In the genomic region with DNA sequence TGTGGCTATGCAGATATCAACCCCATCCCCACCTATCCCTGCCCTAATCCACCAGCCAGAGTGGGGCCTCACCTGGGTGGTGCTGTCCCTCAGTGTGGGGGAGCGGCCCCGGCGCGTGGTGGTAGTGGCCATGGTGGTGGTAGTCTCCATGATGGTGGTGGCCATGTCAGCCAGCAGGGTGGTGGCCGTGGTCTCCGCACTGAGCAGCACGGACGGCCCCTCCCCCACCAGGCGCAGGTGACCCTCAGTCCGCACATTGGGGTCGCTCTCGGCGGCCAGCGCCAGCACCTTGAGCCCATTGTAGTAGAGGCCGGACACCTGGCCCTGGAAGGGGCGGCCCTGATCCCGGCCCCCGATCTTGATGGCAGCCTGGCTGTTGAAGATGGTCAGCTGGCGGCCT, we compare ENCODE assay signal across 21 cellular contexts. TPM values are rescaled to one million over a fixed set of nuclear protein-coding genes. Genes with fewer than 3 reads are reported as not detected.
DNase-seq lines count a peak whose midpoint lies in the region; ATAC-seq and TF ChIP-seq lines count a peak whose summit lies in the region.
"Had no signal": no experiment of that assay in that cellular context is flagged by ENCODE, and none has a peak within 500 bp of the region (broad histone marks: within the 10 kb centered on the region; RNA-seq: fewer than 3 reads in every experiment).

No MANE protein-coding gene starts in this region.

- no peaks in the 10 kb centered on the region for H3K27me3 Mint-ChIP-seq in endodermal cell (ENCODE audit: insufficient read depth)
- no peaks in the 10 kb centered on the region for H3K27me3 Mint-ChIP-seq in activated naive CD8-positive, alpha-beta T cell treated with anti-CD3 and anti-CD28 coated beads, Interleukin-2, amount 50 U/mL, for 24 hours
- H3K27me3 Mint-ChIP-seq: CD4-positive, alpha-beta T cell; CD8-positive, alpha-beta memory T cell had no signal

- no peak overlapping the region for H3K27ac Mint-ChIP-seq in endodermal cell
- H3K27ac Mint-ChIP-seq in activated naive CD8-positive, alpha-beta T cell treated with anti-CD3 and anti-CD28 coated beads, Interleukin-2, amount 50 U/mL, for 24 hours, result no peak overlapping the region
- H3K27ac Mint-ChIP-seq: CD4-positive, alpha-beta T cell; GM23338 had no signal

- H3K4me3 Mint-ChIP-seq in endodermal cell, result no peak overlapping the region
- H3K4me3 Mint-ChIP-seq in activated naive CD8-positive, alpha-beta T cell treated with anti-CD3 and anti-CD28 coated beads, Interleukin-2, amount 50 U/mL, for 24 hours, result no peak overlapping the region
- H3K4me3 Mint-ChIP-seq: CD14-positive monocyte; CD4-positive, alpha-beta T cell; CD8-positive, alpha-beta memory T cell; GM23338 had no signal

- no peak overlapping the region for H4K12ac ChIP-seq in trophoblast cell (ENCODE audit: low read depth, low read length)

- no peaks in the 10 kb centered on the region for H3K36me3 ChIP-seq in BLaER1 treated with 17β-estradiol and CSF1 and Interleukin-3, amounts not matched to agents 10 nM and 100 nM
- H3K36me3 ChIP-seq in Loucy (ENCODE audit: insufficient read depth, low read length) (peaks cover 70% of the 10 kb centered on the region; the same call in 1 of the 2 replicates), neural cell (ENCODE audit: insufficient read depth, low read length) (peaks cover 35% of the 10 kb centered on the region), endodermal cell (ENCODE audit: control insufficient read depth, insufficient read depth, low read length) (no peaks in the 10 kb centered on the region), trophoblast cell (ENCODE audit: control insufficient read depth in 1 of 2, insufficient read depth in 2 of 2, low read length in 2 of 2) (no peaks in the 10 kb centered on the region)

- peak overlapping the region; percentile 43 to 98 (median 87); a peak in 20 of 22 replicates for H3K4me2 ChIP-seq in BLaER1 treated with 17β-estradiol and CSF1 and Interleukin-3, amounts not matched to agents 10 nM and 100 nM
- H3K4me2 ChIP-seq in Loucy (ENCODE audit: low read depth, low read length, poor library complexity, severe bottlenecking) (peak overlapping the region; percentile 45), neural cell (ENCODE audit: low read length) (no peak overlapping the region), trophoblast cell (ENCODE audit: low read length) (no peak overlapping the region)
- H3K4me2 ChIP-seq: GM23338 had no signal

- no peak for TF ChIP-seq EP300 in neural cell (conservative IDR thresholded peaks at IDR 0.05; ENCODE audit: poor library complexity, severe bottlenecking)

- no peak overlapping the region for H2BK12ac ChIP-seq in trophoblast cell (ENCODE audit: low read length)

- H2BK120ac ChIP-seq in trophoblast cell (ENCODE audit: insufficient read depth, low read length, poor library complexity), result no peak overlapping the region

- TF ChIP-seq RAD21 in neural cell (conservative IDR thresholded peaks at IDR 0.05), result no peak

- no peak overlapping the region for H2BK5ac ChIP-seq in trophoblast cell (ENCODE audit: low read depth, low read length, poor library complexity)

- H3K4me1 ChIP-seq in BLaER1 treated with 17β-estradiol and CSF1 and Interleukin-3, amounts not matched to agents 10 nM and 100 nM, result peaks cover 85 to 100% (median 100%) of the 10 kb centered on the region in 10 experiments
- H3K4me1 ChIP-seq in Loucy (ENCODE audit: insufficient read depth, low read length, poor library complexity, severe bottlenecking), result peaks cover 41% of the 10 kb centered on the region
- no peaks in the 10 kb centered on the region for H3K4me1 ChIP-seq in endodermal cell (ENCODE audit: control insufficient read depth, insufficient read depth, low read length)
- peaks cover 0 to 3% of the 10 kb centered on the region in 2 experiments for H3K4me1 ChIP-seq in trophoblast cell (ENCODE audit: control insufficient read depth in 1 of 2, insufficient read depth in 2 of 2, low read length in 2 of 2)

- no peak for TF ChIP-seq CTCF in Loucy (conservative IDR thresholded peaks at IDR 0.05; ENCODE audit: low read length)
- no peak for TF ChIP-seq CTCF in neural cell (IDR thresholded peaks at IDR 0.05; ENCODE audit: poor library complexity, severe bottlenecking)
- TF ChIP-seq CTCF in endodermal cell (conservative IDR thresholded peaks at IDR 0.05), result no peak

- no peak overlapping the region for H2AK5ac ChIP-seq in trophoblast cell (ENCODE audit: low read length)

- no peaks in the 10 kb centered on the region for H3K9me3 Mint-ChIP-seq in endodermal cell
- no peaks in the 10 kb centered on the region for H3K9me3 Mint-ChIP-seq in activated naive CD8-positive, alpha-beta T cell treated with anti-CD3 and anti-CD28 coated beads, Interleukin-2, amount 50 U/mL, for 24 hours
- H3K9me3 Mint-ChIP-seq: CD4-positive, alpha-beta T cell; CD8-positive, alpha-beta memory T cell; GM23338; H9 had no signal

- H3K27me3 ChIP-seq in BLaER1 treated with 17β-estradiol and CSF1 and Interleukin-3, amounts not matched to agents 10 nM and 100 nM, result no peaks in the 10 kb centered on the region
- H3K27me3 ChIP-seq in Loucy (ENCODE audit: insufficient read depth, low read length, poor library complexity, severe bottlenecking) (no peaks in the 10 kb centered on the region), neural cell (ENCODE audit: insufficient read depth, low read depth, low read length) (no peaks in the 10 kb centered on the region), endodermal cell (ENCODE audit: control insufficient read depth, insufficient read depth, low read length, poor library complexity, severe bottlenecking) (no peaks in the 10 kb centered on the region), trophoblast cell (ENCODE audit: insufficient read depth, low read length) (no peaks in the 10 kb centered on the region)

- H2AFZ ChIP-seq in Loucy (ENCODE audit: low read length) (no peak overlapping the region), neural cell (ENCODE audit: low read depth, low read length) (no peak overlapping the region), trophoblast cell (ENCODE audit: insufficient read depth, low read length, poor library complexity) (no peak overlapping the region)
- H2AFZ ChIP-seq: GM23338 had no signal

- no peaks in the 10 kb centered on the region for H3K9me3 ChIP-seq in BLaER1 treated with 17β-estradiol and CSF1 and Interleukin-3, amounts not matched to agents 10 nM and 100 nM (replicated peaks in 1 of 11)
- no peaks in the 10 kb centered on the region for H3K9me3 ChIP-seq in Loucy (ENCODE audit: insufficient read depth, low read depth, low read length)
- no peaks in the 10 kb centered on the region for H3K9me3 ChIP-seq in neural cell (ENCODE audit: low read length)
- H3K9me3 ChIP-seq in endodermal cell (ENCODE audit: control insufficient read depth, low read length), result no peaks in the 10 kb centered on the region
- H3K9me3 ChIP-seq in trophoblast cell (ENCODE audit: insufficient read depth, low read depth, low read length), result peaks cover 2% of the 10 kb centered on the region

- H3F3A ChIP-seq in Loucy (ENCODE audit: low read depth) (no peaks in the 10 kb centered on the region), neural cell (ENCODE audit: insufficient read depth, low read length, poor library complexity, severe bottlenecking) (no peaks in the 10 kb centered on the region)

- H3K23ac ChIP-seq in trophoblast cell (ENCODE audit: low read length), result no peak overlapping the region

- H4K20me1 ChIP-seq in BLaER1 treated with 17β-estradiol and CSF1 and Interleukin-3, amounts not matched to agents 10 nM and 100 nM, result no peaks in the 10 kb centered on the region
- H4K20me1 ChIP-seq in Loucy (ENCODE audit: insufficient read depth, low read length, poor library complexity, severe bottlenecking) (peaks cover 3% of the 10 kb centered on the region), neural cell (ENCODE audit: insufficient read depth) (no peaks in the 10 kb centered on the region)

- 93 to 97% methylated on average over 9 to 19 of the region's 19 CpGs for WGBS in endodermal cell (ENCODE audit: insufficient coverage in 1 of 2, insufficient read length in 1 of 2), 2 experiments
- no CpG with 5 or more reads among the region's 19 CpGs for WGBS in trophoblast cell (ENCODE audit: extremely low coverage, insufficient coverage, insufficient read length)

- no peak for ATAC-seq in activated naive CD8-positive, alpha-beta T cell treated with anti-CD3 and anti-CD28 coated beads, Interleukin-2, amount 50 U/mL, for 24 hours
- ATAC-seq: GM12878, GM23338, HCT116 had no signal

- peaks cover 3% of the 10 kb centered on the region for H3K4me1 Mint-ChIP-seq in endodermal cell
- H3K4me1 Mint-ChIP-seq in activated naive CD8-positive, alpha-beta T cell treated with anti-CD3 and anti-CD28 coated beads, Interleukin-2, amount 50 U/mL, for 24 hours, result no peaks in the 10 kb centered on the region
- H3K4me1 Mint-ChIP-seq: CD8-positive, alpha-beta memory T cell had no signal

- H3K18ac ChIP-seq in trophoblast cell (ENCODE audit: low read length), result no peak overlapping the region

- H3K4ac ChIP-seq in trophoblast cell (ENCODE audit: low read depth, low read length), result no peak overlapping the region

- H3K9me2 ChIP-seq in Loucy (replicated peaks; ENCODE audit: low read depth, low read length), result no peaks in the 10 kb centered on the region
- H3K9me2 ChIP-seq in neural cell (ENCODE audit: insufficient read depth, low read length), result no peaks in the 10 kb centered on the region

- H3K27ac ChIP-seq in BLaER1 treated with 17β-estradiol and CSF1 and Interleukin-3, amounts not matched to agents 10 nM and 100 nM, result peak overlapping the region in 8 of 11 experiments; percentile 42 to 73 (median 60); a peak in 13 of 22 replicates
- H3K27ac ChIP-seq in neural cell (ENCODE audit: low read length), result peak overlapping the region; percentile 86
- no peak overlapping the region for H3K27ac ChIP-seq in endodermal cell (ENCODE audit: low read depth, low read length)
- no peak overlapping the region for H3K27ac ChIP-seq in trophoblast cell (ENCODE audit: low read depth, low read length)

- H3K79me2 ChIP-seq in Loucy (ENCODE audit: insufficient read depth, low read length), result peaks cover 9% of the 10 kb centered on the region; the same call in 1 of the 2 replicates
- no peaks in the 10 kb centered on the region for H3K79me2 ChIP-seq in neural cell (replicated peaks; ENCODE audit: insufficient read depth, low read length)
- H3K79me2 ChIP-seq in trophoblast cell (ENCODE audit: control insufficient read depth, insufficient read depth, low read length, poor library complexity), result no peaks in the 10 kb centered on the region

- H3K79me1 ChIP-seq in trophoblast cell (ENCODE audit: low read length), result no peaks in the 10 kb centered on the region

- H4K91ac ChIP-seq in trophoblast cell (ENCODE audit: low read depth, low read length), result no peak overlapping the region

- H3K4me3 ChIP-seq in BLaER1 treated with 17β-estradiol and CSF1 and Interleukin-3, amounts not matched to agents 10 nM and 100 nM, result no peak overlapping the region; a peak in 1 of 20 replicates
- no peak overlapping the region for H3K4me3 ChIP-seq in Loucy (ENCODE audit: low read length, poor library complexity, severe bottlenecking)
- no peak overlapping the region for H3K4me3 ChIP-seq in neural cell (ENCODE audit: low read length)
- no peak overlapping the region for H3K4me3 ChIP-seq in endodermal cell (ENCODE audit: low read length)
- no peak overlapping the region for H3K4me3 ChIP-seq in trophoblast cell (ENCODE audit: low read depth, low read length)
- H3K4me3 ChIP-seq: GM12878, GM23338 had no signal

- DNase-seq in endodermal cell (no peak), trophoblast cell (no peak)
- DNase-seq in activated naive CD8-positive, alpha-beta T cell treated with anti-CD3 and anti-CD28 coated beads, Interleukin-2, amount 50 U/mL, for 24 hours, result no peak
- DNase-seq: CD4-positive, alpha-beta T cell; CD8-positive, alpha-beta memory T cell; DMS 273 treated with DMSO at 0.1 percent for 48 hours; DMS79; EL; GDM1; H9 had no signal

- peak overlapping the region in 3 of 11 experiments; percentile 3 to 66 (median 38); a peak in 1 of 22 replicates for H3K9ac ChIP-seq in BLaER1 treated with 17β-estradiol and CSF1 and Interleukin-3, amounts not matched to agents 10 nM and 100 nM
- H3K9ac ChIP-seq in Loucy (ENCODE audit: low read depth, low read length, poor library complexity, severe bottlenecking) (peak overlapping the region; percentile 50), neural cell (ENCODE audit: low read length) (no peak overlapping the region), endodermal cell (ENCODE audit: extremely low read depth, low read length, poor library complexity, severe bottlenecking) (no peak overlapping the region), trophoblast cell (ENCODE audit: low read length) (no peak overlapping the region)

- H3K14ac ChIP-seq in trophoblast cell (ENCODE audit: low read length), result no peak overlapping the region

- no peaks in the 10 kb centered on the region for H3K36me3 Mint-ChIP-seq in endodermal cell (ENCODE audit: low read depth)
- no peaks in the 10 kb centered on the region for H3K36me3 Mint-ChIP-seq in activated naive CD8-positive, alpha-beta T cell treated with anti-CD3 and anti-CD28 coated beads, Interleukin-2, amount 50 U/mL, for 24 hours (ENCODE audit: low read depth)
- H3K36me3 Mint-ChIP-seq: CD14-positive monocyte; CD8-positive, alpha-beta memory T cell had no signal

- H4K8ac ChIP-seq in trophoblast cell (ENCODE audit: low read depth, low read length), result no peak overlapping the region

RNA-seq across cellular contexts. Expression of a gene that starts 31.7 kb away (rescaled TPM):
- polyA plus RNA-seq in neural cell, result not detected in 2 replicates
- not detected in 2 replicates for polyA minus RNA-seq in neural cell
- total RNA-seq in endodermal cell, result not detected
- polyA plus RNA-seq in endodermal cell (2013, experiment 1 of 2), result not detected
- polyA plus RNA-seq in endodermal cell (2013, experiment 2 of 2), result not detected
- not detected in 2 replicates for polyA plus RNA-seq in trophoblast cell (2013)
- total RNA-seq: A172; A673; CD4-positive, alpha-beta T cell; CD8-positive, alpha-beta memory T cell; GM12878; GM23338; H4; H9 had no signal
- polyA plus RNA-seq: BJ; CD14-positive monocyte; CD8-positive, alpha-beta memory T cell; GM12878; GM23338 had no signal

Comparison
In these comparisons a context has a peak if more than half of its experiments do, and no peak if none do; other contexts are left out.
1. H3K27ac ChIP-seq: peak in BLaER1 treated with 17β-estradiol and CSF1 and Interleukin-3, amounts not matched to agents 10 nM and 100 nM (8 of 11) and neural cell (single experiment); none in endodermal cell (single experiment) and trophoblast cell (single experiment).
2. H3K4me2 ChIP-seq: peak in BLaER1 treated with 17β-estradiol and CSF1 and Interleukin-3, amounts not matched to agents 10 nM and 100 nM (11 of 11) and Loucy (single experiment); none in neural cell (single experiment) and trophoblast cell (single experiment).